ENCODE assay signal across 11 cellular contexts in genomic region chr7:137933270-137934017, GRCh38.
DNase-seq lines count a peak whose midpoint lies in the region; ATAC-seq, FAIRE-seq and TF ChIP-seq lines count a peak whose summit lies in the region.
"Had no signal": no experiment of that assay in that cellular context is flagged by ENCODE, and none has a peak within 500 bp of the region (broad histone marks: within the 10 kb centered on the region; RNA-seq: fewer than 3 reads in every experiment).

No MANE protein-coding gene starts in this region.

- TF ChIP-seq CTCF in coronary artery (IDR thresholded peaks at IDR 0.05) (no peak), mesothelial cell of epicardium (IDR thresholded peaks at IDR 0.05; ENCODE audit: unreplicated experiment) (no peak)

- H3K27ac Mint-ChIP-seq in mesothelial cell of epicardium, result peak overlapping the region; percentile 86

- peaks cover 2% of the 10 kb centered on the region for H3K36me3 Mint-ChIP-seq in mesothelial cell of epicardium

- peak overlapping the region; percentile 64 to 77 for H3K27ac ChIP-seq in coronary artery

- TF ChIP-seq POLR2A in GM12892 (IDR thresholded peaks at IDR 0.05; ENCODE audit: low read depth, low read length), result no peak

- H3K4me3 ChIP-seq in coronary artery, result no peak overlapping the region

- no peak overlapping the region for H3K4me3 Mint-ChIP-seq in mesothelial cell of epicardium

- peaks cover 49% of the 10 kb centered on the region for H3K4me1 Mint-ChIP-seq in mesothelial cell of epicardium

- FAIRE-seq in GM12892 (lab: Jason Lieb, UNC), result no peak

- peak; percentile 54 for ATAC-seq in Right ventricle myocardium inferior
- no peak for ATAC-seq in HG03442 (IDR thresholded peaks at IDR 0.05; ENCODE audit: unreplicated experiment)
- ATAC-seq: Panc1 had no signal

- intact Hi-C loops in Right ventricle myocardium inferior (cut with DNase I), result no loop called here
- intact Hi-C loops in cardiac septum (cut with DNase I), result no loop called here

- H3K9me3 Mint-ChIP-seq in mesothelial cell of epicardium, result no peaks in the 10 kb centered on the region

- DNase-seq in Right ventricle myocardium inferior (ENCODE audit: missing footprints) (no peak), cardiac septum (ENCODE audit: low spot score) (no peak), coronary artery (ENCODE audit: low spot score) (no peak), mesothelial cell of epicardium (ENCODE audit: low spot score in 2 of 2, unreplicated experiment in 2 of 2) (no peak), amygdala (lab: John Stamatoyannopoulos, UW) (no peak), GM12892 (ENCODE audit: insufficient read length) (no peak), RKO (ENCODE audit: low spot score) (no peak)
- DNase-seq: Caco-2, cortex of kidney had no signal

- H3K27me3 Mint-ChIP-seq in mesothelial cell of epicardium (ENCODE audit: low read depth), result no peaks in the 10 kb centered on the region
